10 cellular contexts compared by ENCODE assay signal in genomic region chr14:76091036-76091435, GRCh38.
A peak's percentile ranks its signal among the peaks of the same experiment; 100 is the strongest.
DNase-seq lines count a peak whose midpoint lies in the region; ATAC-seq and TF ChIP-seq lines count a peak whose summit lies in the region.
"Had no signal": no experiment of that assay in that cellular context is flagged by ENCODE, and none has a peak within 500 bp of the region (broad histone marks: within the 10 kb centered on the region; RNA-seq: fewer than 3 reads in every experiment).

No MANE protein-coding gene starts in this region.

- POLR2A ChIA-PET in IMR-90 (lab: Charles Lee; ENCODE audit: unreplicated experiment), result no interaction called here

- in situ Hi-C loops in IMR-90 (cut with MboI; ENCODE audit: low sequenced_read_pairs), result no loop called here

- dilution Hi-C loops in IMR-90 (cut with HindIII; ENCODE audit: low sequenced_read_pairs, unreplicated experiment), result no loop called here

- H3K9me3 ChIP-seq in IMR-90 (ENCODE audit: control insufficient read depth, insufficient read depth, low read length) (no peaks in the 10 kb centered on the region), mucosa of descending colon (no peaks in the 10 kb centered on the region)

- peak; percentile 64 for DNase-seq in AG10803 (ENCODE audit: low read depth)
- DNase-seq in IMR-90, result no peak
- peak in 5 of 10 donors; percentile 27 to 63 (median 52) for DNase-seq in dorsolateral prefrontal cortex
- no peak for DNase-seq in mucosa of descending colon
- no peak for DNase-seq in NCI-H2029 treated with DMSO at 0.1 percent for 48 hours (lab: John Stamatoyannopoulos, UW)
- DNase-seq in stimulated activated CD4-positive, alpha-beta T cell treated with anti-CD3 and anti-CD28 coated beads, Interleukin-4, amount 100 ng/mL, for 1 hour, result no peak
- no peak for DNase-seq in activated T-cell treated with anti-CD3 and anti-CD28 coated beads for 4 hours
- DNase-seq: stimulated activated CD4-positive, alpha-beta T cell treated with anti-CD3 and anti-CD28 coated beads, Interleukin-2, amount 100 ng/mL, for 24 hours had no signal

- CTCF ChIA-PET in IMR-90 (lab: Yijun Ruan, JAX), result no interaction called here

- H2AFZ ChIP-seq in IMR-90 (replicated peaks; ENCODE audit: low read length, poor library complexity), result no peak overlapping the region

- H3K27me3 ChIP-seq in IMR-90 (ENCODE audit: control insufficient read depth, insufficient read depth, low read length), result peaks cover 31% of the 10 kb centered on the region
- H3K27me3 ChIP-seq in dorsolateral prefrontal cortex, result no peaks in the 10 kb centered on the region

- no peak overlapping the region for H2BK120ac ChIP-seq in IMR-90 (ENCODE audit: low read depth, low read length)

- H3K4me2 ChIP-seq in IMR-90 (ENCODE audit: low read depth, low read length), result no peak overlapping the region
- H3K4me2 ChIP-seq: KMS-11 had no signal

- no TSS peak for BruUV-seq in IMR-90 (replicated peaks; lab: Mats Ljungman, UMichigan)

- ATAC-seq in IMR-90 (ENCODE audit: low read depth), result peak; percentile 28; the same call in 1 of the 2 replicates
- ATAC-seq in mucosa of descending colon, result peak; percentile 31
- ATAC-seq in GM18498 (IDR thresholded peaks at IDR 0.05; ENCODE audit: unreplicated experiment), result no peak

- H3K56ac ChIP-seq in IMR-90 (ENCODE audit: extremely low read depth, insufficient read depth, low read length), result no peak overlapping the region

- H3K9me1 ChIP-seq in IMR-90 (ENCODE audit: insufficient read depth, low read length), result no peaks in the 10 kb centered on the region

- intact Hi-C loops in IMR-90 (cut with micrococcal nuclease), result no loop called here
- intact Hi-C loops in dorsolateral prefrontal cortex (cut with DNase I), result loop anchor here in 1 of 2 donors (5.0 kb wide), 1 partner anchor 39 kb away; no protein-coding TSS in a partner anchor
- intact Hi-C loops in mucosa of descending colon (cut with DNase I, micrococcal nuclease), result no loop called here

- peaks cover 2% of the 10 kb centered on the region; the same call in 1 of the 2 replicates for H3K4me1 ChIP-seq in IMR-90 (ENCODE audit: control insufficient read depth, insufficient read depth, low read length)
- H3K4me1 ChIP-seq in mucosa of descending colon (ENCODE audit: low read depth), result no peaks in the 10 kb centered on the region

- no peak overlapping the region for H2BK15ac ChIP-seq in IMR-90 (ENCODE audit: low read depth, low read length)

- H4K5ac ChIP-seq in IMR-90 (ENCODE audit: low read depth, low read length), result no peak overlapping the region

- no peak overlapping the region for H2AK5ac ChIP-seq in IMR-90 (ENCODE audit: low read depth, low read length)

- TF ChIP-seq RAD21 in IMR-90 (IDR thresholded peaks at IDR 0.05; ENCODE audit: low read length), result no peak

- H4K91ac ChIP-seq in IMR-90 (ENCODE audit: insufficient read depth, low read depth, low read length), result no peak overlapping the region

- H3K79me1 ChIP-seq in IMR-90 (ENCODE audit: low read depth in 1 of 2, low read length in 2 of 2), result no peaks in the 10 kb centered on the region

- peak; percentile 50 for TF ChIP-seq CTCF in AG10803 (conservative IDR thresholded peaks at IDR 0.05; ENCODE audit: low read length)
- TF ChIP-seq CTCF in IMR-90 (conservative IDR thresholded peaks at IDR 0.05; ENCODE audit: low read depth, low read length), result no peak
- TF ChIP-seq CTCF in dorsolateral prefrontal cortex (IDR thresholded peaks at IDR 0.05 in 54 of 56, conservative IDR thresholded peaks at IDR 0.05 in 2 of 56; ENCODE audit: low read depth in 1 of 56, partially characterized antibody in 56 of 56), result peak in 46 of 56 donors; percentile 15 to 66 (median 45)
- no peak for TF ChIP-seq CTCF in mucosa of descending colon (IDR thresholded peaks at IDR 0.05)

- H3K27ac ChIP-seq in IMR-90 (ENCODE audit: insufficient read depth, low read length) (no peak overlapping the region), dorsolateral prefrontal cortex (no peak overlapping the region)
- H3K27ac ChIP-seq: KMS-11 had no signal

- no peak overlapping the region for H3K14ac ChIP-seq in IMR-90 (replicated peaks; ENCODE audit: low read depth, low read length)

- no peak for TF ChIP-seq POLR2A in IMR-90 (IDR thresholded peaks at IDR 0.05; ENCODE audit: low read depth, low read length)

- no peak overlapping the region for H2BK5ac ChIP-seq in IMR-90 (ENCODE audit: low read depth, low read length, poor library complexity, severe bottlenecking)

- H3K36me3 ChIP-seq in IMR-90 (ENCODE audit: control insufficient read depth, insufficient read depth, low read length) (no peaks in the 10 kb centered on the region), mucosa of descending colon (ENCODE audit: low read depth) (no peaks in the 10 kb centered on the region)

- H3K9ac ChIP-seq in IMR-90 (ENCODE audit: low read depth, low read length), result no peak overlapping the region
- H3K9ac ChIP-seq: KMS-11 had no signal

- H3K4me3 ChIP-seq in AG10803 (ENCODE audit: low read length) (no peak overlapping the region), IMR-90 (ENCODE audit: insufficient read depth, low read depth, low read length) (no peak overlapping the region), dorsolateral prefrontal cortex (no peak overlapping the region), mucosa of descending colon (no peak overlapping the region)

- no peak overlapping the region for H3K18ac ChIP-seq in IMR-90 (ENCODE audit: low read depth, low read length)

- WGBS in IMR-90 (ENCODE audit: extremely low coverage in 2 of 2, insufficient read length in 1 of 2), 2 experiments, result 68% methylated on average over 8 of the region's 10 CpGs; no CpG with 5 or more reads in 1 of the 2 experiments

- H4K20me1 ChIP-seq in IMR-90 (ENCODE audit: insufficient read depth, low read length), result no peaks in the 10 kb centered on the region

- no peak overlapping the region for H2AK9ac ChIP-seq in IMR-90 (replicated peaks; ENCODE audit: low read depth, low read length, poor library complexity)

- H4K8ac ChIP-seq in IMR-90 (ENCODE audit: low read depth in 2 of 2, low read length in 2 of 2), result no peak overlapping the region

- H3K23ac ChIP-seq in IMR-90 (ENCODE audit: low read depth, low read length), result no peak overlapping the region

- H3K4ac ChIP-seq in IMR-90 (ENCODE audit: low read depth, low read length), result no peak overlapping the region

- H2BK20ac ChIP-seq in IMR-90 (ENCODE audit: low read depth, low read length), result no peak overlapping the region

TF ChIP-seq in IMR-90, 13 proteins besides CTCF, POLR2A, EP300 and RAD21:
- TF ChIP-seq CHD1 (IDR thresholded peaks at IDR 0.05; ENCODE audit: low read depth, low read length) (no peak), MAZ (IDR thresholded peaks at IDR 0.05; ENCODE audit: borderline replicate concordance, low read depth, low read length) (no peak), RFX5 (IDR thresholded peaks at IDR 0.05; ENCODE audit: low read depth, low read length) (no peak), ELK1 (IDR thresholded peaks at IDR 0.05; ENCODE audit: borderline replicate concordance, low read depth, low read length) (no peak), MXI1 (IDR thresholded peaks at IDR 0.05; ENCODE audit: borderline replicate concordance, low read depth, low read length) (no peak), NFE2L2 (IDR thresholded peaks at IDR 0.05; ENCODE audit: low read depth, low read length) (no peak), BHLHE40 (IDR thresholded peaks at IDR 0.05; ENCODE audit: low read depth, low read length) (no peak), CEBPB (IDR thresholded peaks at IDR 0.05; ENCODE audit: low read depth, low read length) (no peak), MAFK (IDR thresholded peaks at IDR 0.05; ENCODE audit: low read depth, low read length) (no peak), SMC3 (IDR thresholded peaks at IDR 0.05; ENCODE audit: low read depth, low read length) (no peak), USF2 (IDR thresholded peaks at IDR 0.05; ENCODE audit: low read depth, low read length) (no peak), FOS (IDR thresholded peaks at IDR 0.05; ENCODE audit: low read depth, low read length) (no peak), RCOR1 (IDR thresholded peaks at IDR 0.05; ENCODE audit: insufficient replicate concordance, low read length) (no peak)

Comparison
In these comparisons a context has a peak if more than half of its experiments do, and no peak if none do; other contexts are left out.
1. CTCF ChIP-seq: peak in AG10803 (single experiment) and dorsolateral prefrontal cortex (46 of 56); none in IMR-90 (single experiment) and mucosa of descending colon (single experiment).